Comparison of ENCODE assay signal across 10 cellular contexts in the genomic region with DNA sequence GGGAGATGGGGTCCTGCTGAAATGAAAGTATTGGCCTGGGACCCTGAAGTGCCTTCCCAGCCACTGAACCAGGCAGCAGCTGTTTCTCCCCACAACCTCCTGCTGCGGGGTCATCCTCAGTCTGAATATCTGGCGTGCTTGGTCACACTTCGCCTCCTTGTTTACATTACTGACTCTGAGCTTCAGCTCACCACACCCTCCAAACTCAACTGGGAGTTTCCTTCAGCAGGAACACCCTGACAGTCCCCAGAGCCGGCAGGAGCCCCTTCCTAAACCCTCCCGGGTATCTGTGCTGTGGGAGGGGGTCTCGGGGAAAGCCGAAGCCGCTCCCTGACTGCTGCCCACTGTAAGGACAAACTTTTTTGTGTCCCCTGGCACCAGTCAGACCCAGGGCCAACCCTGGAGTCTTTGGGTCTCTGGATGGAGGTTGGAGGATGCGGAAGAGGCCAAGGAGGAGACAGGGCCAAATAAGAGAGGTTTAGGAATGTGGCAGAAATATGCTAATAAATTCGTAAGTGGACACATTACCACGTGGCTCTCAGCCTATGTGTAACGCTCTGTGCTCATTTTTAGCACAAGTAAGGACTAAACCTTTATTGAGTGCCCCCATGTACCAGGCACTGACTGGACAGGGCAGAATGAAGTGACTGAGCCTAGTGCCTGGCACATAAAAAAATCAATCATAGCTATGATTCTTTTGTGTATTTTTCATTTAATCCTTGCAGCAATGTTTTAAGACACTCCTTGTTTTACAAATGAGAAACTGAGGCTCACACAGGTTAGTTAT. TPM values are rescaled to one million over a fixed set of nuclear protein-coding genes. Genes with fewer than 3 reads are reported as not detected.
DNase-seq lines count a peak whose midpoint lies in the region; ATAC-seq and TF ChIP-seq lines count a peak whose summit lies in the region.
"Had no signal": no experiment of that assay in that cellular context is flagged by ENCODE, and none has a peak within 500 bp of the region (broad histone marks: within the 10 kb centered on the region; RNA-seq: fewer than 3 reads in every experiment).

No MANE protein-coding gene starts in this region.

- H3K4me3 ChIP-seq in epithelial cell of esophagus (ENCODE audit: low read length) (no peak overlapping the region), mesendoderm (ENCODE audit: low read length) (no peak overlapping the region), upper lobe of right lung (no peak overlapping the region), suprapubic skin (no peak overlapping the region)

- ATAC-seq in Right ventricle myocardium superior (ENCODE audit: poor library complexity) (peak; percentile 34), upper lobe of right lung (peak; percentile 63)

- H3K27me3 ChIP-seq in mesendoderm (ENCODE audit: insufficient read depth, low read length, poor library complexity): no peaks in the 10 kb centered on the region
- no peaks in the 10 kb centered on the region for H3K27me3 ChIP-seq in upper lobe of right lung
- no peaks in the 10 kb centered on the region for H3K27me3 ChIP-seq in suprapubic skin

- H3K4ac ChIP-seq in mesendoderm (ENCODE audit: low read depth, low read length): no peak overlapping the region

- no peak overlapping the region for H4K5ac ChIP-seq in mesendoderm (ENCODE audit: low read length)

- H3K23ac ChIP-seq in mesendoderm (ENCODE audit: low read length): no peak overlapping the region

- no peak for TF ChIP-seq EP300 in suprapubic skin (IDR thresholded peaks at IDR 0.05)

- H3K4me2 ChIP-seq in mesendoderm (ENCODE audit: low read length): no peak overlapping the region

- H2AK5ac ChIP-seq in mesendoderm (ENCODE audit: low read length): no peak overlapping the region

- H3K36me3 ChIP-seq in mesendoderm (ENCODE audit: control insufficient read depth, insufficient read depth, low read length): no peaks in the 10 kb centered on the region
- peaks cover 9% of the 10 kb centered on the region for H3K36me3 ChIP-seq in upper lobe of right lung
- H3K36me3 ChIP-seq in suprapubic skin: peaks cover 24% of the 10 kb centered on the region

- no peak overlapping the region for H3K9ac ChIP-seq in mesendoderm (ENCODE audit: low read length)

- H3K56ac ChIP-seq in mesendoderm (ENCODE audit: low read length): peak overlapping the region; percentile 70

- TF ChIP-seq POLR2A in suprapubic skin (IDR thresholded peaks at IDR 0.05): no peak

- TF ChIP-seq CTCF in epithelial cell of esophagus (IDR thresholded peaks at IDR 0.05; ENCODE audit: insufficient read depth, low read depth, low read length, missing control alignments) (no peak), upper lobe of right lung (IDR thresholded peaks at IDR 0.05) (no peak), suprapubic skin (IDR thresholded peaks at IDR 0.05) (no peak)

- intact Hi-C loops in Right ventricle myocardium superior (cut with DNase I) (no loop called here), cardiac septum (cut with DNase I) (no loop called here), upper lobe of right lung (cut with DNase I) (no loop called here)

- H2BK120ac ChIP-seq in mesendoderm (ENCODE audit: low read depth, low read length): no peak overlapping the region

- H3K79me2 ChIP-seq in mesendoderm (ENCODE audit: control insufficient read depth, insufficient read depth, low read length): no peaks in the 10 kb centered on the region

- H3K9me3 ChIP-seq in upper lobe of right lung: no peaks in the 10 kb centered on the region
- no peaks in the 10 kb centered on the region for H3K9me3 ChIP-seq in suprapubic skin

- no peaks in the 10 kb centered on the region for H3K79me1 ChIP-seq in mesendoderm (ENCODE audit: low read length)

- H3K4me1 ChIP-seq in mesendoderm (ENCODE audit: control insufficient read depth, low read depth, low read length) (peaks cover 7% of the 10 kb centered on the region), upper lobe of right lung (peaks cover 35% of the 10 kb centered on the region), suprapubic skin (peaks cover 7% of the 10 kb centered on the region)

- peak overlapping the region; percentile 86 for H2BK5ac ChIP-seq in mesendoderm (ENCODE audit: low read length)

- H3K27ac ChIP-seq in mesendoderm (ENCODE audit: low read depth, low read length): peak overlapping the region; percentile 57
- peak overlapping the region; percentile 59 for H3K27ac ChIP-seq in upper lobe of right lung
- H3K27ac ChIP-seq in suprapubic skin: no peak overlapping the region

- DNase-seq in Right ventricle myocardium superior (no peak), cardiac septum (ENCODE audit: low spot score) (no peak), epithelial cell of esophagus (ENCODE audit: low read depth) (peak; percentile 22), mesendoderm (peak; percentile 89), upper lobe of right lung (no peak), NCI-H2081 treated with DMSO at 0.1 percent for 48 hours (lab: John Stamatoyannopoulos, UW) (no peak), OCI-M1 (lab: John Stamatoyannopoulos, UW) (no peak), suprapubic skin (ENCODE audit: low spot score in 2 of 2) (no peak)
- DNase-seq: NCI-H2107, SHP77 had no signal

- H4K8ac ChIP-seq in mesendoderm (ENCODE audit: low read depth, low read length): no peak overlapping the region

- no peak overlapping the region for H2BK15ac ChIP-seq in mesendoderm (replicated peaks; ENCODE audit: low read depth)

- no CpG with 5 or more reads among the region's 12 CpGs for WGBS in mesendoderm (ENCODE audit: extremely low coverage, insufficient coverage, low lambda C conversion rate)
- 77% methylated on average over 12 of the region's 12 CpGs for WGBS in suprapubic skin

- peak overlapping the region; percentile 69 for H3K18ac ChIP-seq in mesendoderm (ENCODE audit: low read length)

RNA-seq across cellular contexts. Expression of a gene that starts 20.7 kb away (rescaled TPM):
- total RNA-seq in Right ventricle myocardium superior (0.19 TPM), cardiac septum (0.22 TPM), upper lobe of right lung (25.7 TPM), suprapubic skin (10 to 100 TPM; 21.9 to 39.6 (median 28.7) TPM)
- polyA plus RNA-seq in mesendoderm (2013, experiment 1 of 2): 10.2 TPM
- polyA plus RNA-seq in mesendoderm (2013, experiment 2 of 2): 10.5 TPM

Comparison
In these comparisons a context has a peak if more than half of its experiments do, and no peak if none do; other contexts are left out.
1. DNase-seq: peak in epithelial cell of esophagus (single experiment) and mesendoderm (single experiment); none in Right ventricle myocardium superior (single experiment), cardiac septum (single experiment), upper lobe of right lung (single experiment), NCI-H2081 treated with DMSO at 0.1 percent for 48 hours (single experiment), OCI-M1 (single experiment) and suprapubic skin (0 of 2).
2. RNA of a gene that starts 20.7 kb away (total RNA-seq): 21.9 to 39.6 TPM in suprapubic skin and 25.7 TPM in upper lobe of right lung (single experiment); 0.22 TPM in cardiac septum (single experiment) and 0.19 TPM in Right ventricle myocardium superior (single experiment); every median in the first group is over 10 times any median in the second.